In the genomic region with DNA sequence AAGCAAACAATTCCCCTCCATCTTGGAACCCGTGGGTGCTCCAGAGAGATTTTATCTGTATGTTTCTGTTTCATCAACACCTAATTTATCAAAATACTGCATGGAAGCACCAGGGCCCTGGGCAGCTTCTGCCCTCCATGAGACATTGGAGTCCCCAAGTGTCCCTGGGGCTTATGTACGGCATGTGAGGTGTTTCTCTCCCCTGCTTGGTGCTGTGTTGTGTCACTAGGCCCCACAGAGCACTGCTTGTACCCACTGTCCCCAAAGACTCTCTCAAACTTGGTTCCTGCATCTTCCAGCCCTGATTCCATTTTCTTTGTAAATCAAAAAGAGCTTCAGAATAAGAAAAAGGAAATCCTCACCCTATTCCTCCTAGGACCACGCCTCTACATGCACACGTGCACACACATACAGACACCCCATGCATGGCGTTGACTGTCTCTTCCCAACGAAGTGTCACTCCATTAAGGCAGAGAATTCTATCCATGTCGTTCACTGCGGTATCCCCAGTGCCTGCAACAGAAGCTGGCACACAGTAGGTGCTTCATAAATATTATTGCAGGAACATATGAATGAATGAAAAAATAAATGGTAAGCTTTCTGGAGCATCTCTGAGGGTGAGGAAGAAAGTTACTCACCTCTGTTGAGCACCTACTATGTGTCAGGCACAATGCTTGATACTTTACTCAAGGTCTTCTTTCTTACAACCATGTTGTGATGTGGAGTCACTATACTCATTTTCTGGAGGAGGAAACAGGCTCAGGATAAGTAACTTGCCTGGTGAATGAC, we compare ENCODE assay signal across 22 cellular contexts.
"Had no signal": no experiment of that assay in that cellular context is flagged by ENCODE, and none has a peak within 500 bp of the region (broad histone marks: within the 10 kb centered on the region; RNA-seq: fewer than 3 reads in every experiment).

No MANE protein-coding gene starts in this region.

- H3K9me3 Mint-ChIP-seq: dendritic cell treated with granulocyte-macrophage colony-stimulating factor and Interleukin-4, amounts not matched to agents 40 ng/mL and 50 ng/mL, for 4 days; effector memory CD8-positive, alpha-beta T cell; endodermal cell; mesothelial cell of epicardium had no signal

- H3K36me3 ChIP-seq: colonic mucosa, gastroesophageal sphincter, heart right ventricle, left lung, lower lobe of right lung had no signal

- H3K27ac Mint-ChIP-seq: dendritic cell treated with granulocyte-macrophage colony-stimulating factor and Interleukin-4, amounts not matched to agents 40 ng/mL and 50 ng/mL, for 4 days; effector memory CD8-positive, alpha-beta T cell; endodermal cell; mesothelial cell of epicardium had no signal

- H3K27ac ChIP-seq: colonic mucosa, epithelial cell of prostate, foreskin keratinocyte, gastroesophageal sphincter, heart right ventricle, left lung, lower lobe of right lung had no signal

- H3K4me3 ChIP-seq: colonic mucosa, gastroesophageal sphincter, heart right ventricle, left lung, lower lobe of right lung, mucosa of descending colon had no signal

- H3K9me3 ChIP-seq: colonic mucosa, left lung, lower lobe of right lung, mucosa of descending colon had no signal

- DNase-seq: colonic mucosa; cortex of kidney; effector CD8-positive, alpha-beta T cell; effector memory CD8-positive, alpha-beta T cell; endodermal cell; erythroblast; foreskin keratinocyte; glutamatergic neuron; head of caudate nucleus; heart right ventricle; hippocampal formation; left cardiac atrium; left lung; left ventricle myocardium superior; lower lobe of right lung; mesenchymal stem cell; mucosa of descending colon had no signal

- H3K36me3 Mint-ChIP-seq: mesothelial cell of epicardium had no signal

- H3K4me1 ChIP-seq: colonic mucosa, foreskin keratinocyte, left lung, lower lobe of right lung had no signal

- H3K4me3 Mint-ChIP-seq: dendritic cell treated with granulocyte-macrophage colony-stimulating factor and Interleukin-4, amounts not matched to agents 40 ng/mL and 50 ng/mL, for 4 days; effector memory CD8-positive, alpha-beta T cell; endodermal cell; mesothelial cell of epicardium had no signal

- ATAC-seq: effector memory CD8-positive, alpha-beta T cell; esophagus mucosa; foreskin keratinocyte; gastroesophageal sphincter; heart right ventricle; left cardiac atrium; left lung; left ventricle myocardium superior; lower lobe of right lung; mucosa of descending colon had no signal

- H3K27me3 ChIP-seq: colonic mucosa, foreskin keratinocyte had no signal
